Comparison of ENCODE assay signal across 24 cellular contexts in genomic region chr7:136527554-136527953, GRCh38.
"Had no signal": no experiment of that assay in that cellular context is flagged by ENCODE, and none has a peak within 500 bp of the region (broad histone marks: within the 10 kb centered on the region; RNA-seq: fewer than 3 reads in every experiment).

No MANE protein-coding gene starts in this region.

- H3K4me1 Mint-ChIP-seq: naive thymus-derived CD8-positive, alpha-beta T cell; stimulated activated effector memory CD8-positive, alpha-beta T cell treated with anti-CD3 and anti-CD28 coated beads, Interleukin-12 subunit alpha, Interleukin-12 subunit beta, amount 100 ng/mL, for 72 hours had no signal

- H3K27me3 ChIP-seq: neutrophil, ovary, right atrium auricular region, right lobe of liver, spleen, stomach, testis, thyroid gland, transverse colon, uterus had no signal

- H3K36me3 Mint-ChIP-seq: stimulated activated effector memory CD8-positive, alpha-beta T cell treated with anti-CD3 and anti-CD28 coated beads, Interleukin-12 subunit alpha, Interleukin-12 subunit beta, amount 100 ng/mL, for 72 hours had no signal

- H3K4me3 ChIP-seq: lung, ovary, right atrium auricular region, right lobe of liver, skin epidermis, spleen, stomach, testis, thyroid gland, transverse colon, uterus had no signal

- H3K27me3 Mint-ChIP-seq: progenitor cell of endocrine pancreas had no signal

- H3K4me1 ChIP-seq: right atrium auricular region, right lobe of liver, spleen, stomach, testis, thyroid gland, uterus had no signal

- ATAC-seq: left lobe of liver; naive thymus-derived CD8-positive, alpha-beta T cell had no signal

- H3K4me3 Mint-ChIP-seq: naive thymus-derived CD8-positive, alpha-beta T cell; nephron; neural crest cell; stimulated activated effector memory CD8-positive, alpha-beta T cell treated with anti-CD3 and anti-CD28 coated beads, Interleukin-12 subunit alpha, Interleukin-12 subunit beta, amount 100 ng/mL, for 72 hours had no signal

- H3K9me3 Mint-ChIP-seq: nephron, neural crest cell had no signal

- H3K36me3 ChIP-seq: neutrophil, ovary, right atrium auricular region, right lobe of liver, spleen, stomach, thyroid gland, transverse colon, uterus had no signal

- DNase-seq: head of caudate nucleus; hippocampal formation; left cardiac atrium; naive thymus-derived CD8-positive, alpha-beta T cell; occipital lobe; ovary; right lobe of liver; spleen; stimulated activated CD4-positive, alpha-beta T cell treated with anti-CD3 and anti-CD28 coated beads, Interleukin-4, amount 100 ng/mL, for 24 hours; stimulated activated naive CD4-positive, alpha-beta T cell; stomach; testis; thyroid gland; transverse colon; uterus had no signal

- H3K27ac ChIP-seq: neutrophil, ovary, right atrium auricular region, right lobe of liver, skin epidermis, spleen, stomach, testis, thyroid gland, uterus had no signal

- H3K27ac Mint-ChIP-seq: naive thymus-derived CD8-positive, alpha-beta T cell; nephron; progenitor cell of endocrine pancreas; stimulated activated effector memory CD8-positive, alpha-beta T cell treated with anti-CD3 and anti-CD28 coated beads, Interleukin-12 subunit alpha, Interleukin-12 subunit beta, amount 100 ng/mL, for 72 hours had no signal

- H3K9me3 ChIP-seq: neutrophil, right atrium auricular region, right lobe of liver, testis, thyroid gland, transverse colon, uterus had no signal
